In the genomic region with DNA sequence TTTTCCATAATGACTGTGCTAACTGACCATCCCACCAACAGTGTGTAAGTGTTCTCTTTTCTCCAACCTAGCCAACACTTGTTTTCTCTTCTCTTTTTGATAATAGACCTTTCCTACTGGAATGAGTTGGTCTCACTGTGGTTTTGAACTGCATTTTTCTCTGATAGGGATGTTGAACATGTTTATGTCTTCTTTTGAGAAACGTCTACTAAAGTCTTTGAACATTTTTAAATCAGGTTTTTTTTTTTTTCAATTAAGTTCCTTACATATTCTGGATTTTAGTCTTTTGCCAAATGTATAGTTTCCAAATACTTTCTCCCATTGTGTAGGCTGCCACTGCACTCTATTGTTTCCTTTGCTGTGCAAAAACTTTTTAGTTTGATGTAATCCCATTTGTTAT, we compare ENCODE assay signal across 20 cellular contexts.
DNase-seq lines count a peak whose midpoint lies in the region; ATAC-seq and TF ChIP-seq lines count a peak whose summit lies in the region.
"Had no signal": no experiment of that assay in that cellular context is flagged by ENCODE, and none has a peak within 500 bp of the region (broad histone marks: within the 10 kb centered on the region; RNA-seq: fewer than 3 reads in every experiment).

No MANE protein-coding gene starts in this region.

- H3K27ac ChIP-seq in coronary artery = no peak overlapping the region
- H3K27ac ChIP-seq: 22Rv1; BLaER1 treated with 17β-estradiol and CSF1 and Interleukin-3, amounts not matched to agents 10 nM and 100 nM; GM23248 had no signal

- ATAC-seq in HG03342 (IDR thresholded peaks at IDR 0.05; ENCODE audit: unreplicated experiment) = no peak
- ATAC-seq in HG03280 (IDR thresholded peaks at IDR 0.05; ENCODE audit: unreplicated experiment) = no peak
- ATAC-seq in GM18502 (IDR thresholded peaks at IDR 0.05; ENCODE audit: poor library complexity, unreplicated experiment) = no peak

- TF ChIP-seq CTCF in AG10803 (conservative IDR thresholded peaks at IDR 0.05; ENCODE audit: low read length) (no peak), astrocyte of the cerebellum (IDR thresholded peaks at IDR 0.05; ENCODE audit: low read depth, low read length, missing control alignments) (no peak), choroid plexus epithelial cell (conservative IDR thresholded peaks at IDR 0.05; ENCODE audit: low read depth, low read length) (no peak), coronary artery (IDR thresholded peaks at IDR 0.05) (no peak)

- H3K4me3 ChIP-seq in AG10803 (ENCODE audit: low read length) = no peak overlapping the region
- H3K4me3 ChIP-seq in astrocyte of the cerebellum (ENCODE audit: low read depth, low read length) = no peak overlapping the region
- H3K4me3 ChIP-seq in choroid plexus epithelial cell (ENCODE audit: low read depth, low read length) = no peak overlapping the region
- H3K4me3 ChIP-seq in coronary artery = no peak overlapping the region
- H3K4me3 ChIP-seq: BLaER1 treated with 17β-estradiol and CSF1 and Interleukin-3, amounts not matched to agents 10 nM and 100 nM; GM23248 had no signal

- in situ Hi-C loops in astrocyte of the cerebellum (cut with HindIII; ENCODE audit: low sequenced_read_pairs) = no loop called here

- DNase-seq in AG10803 (ENCODE audit: low read depth) = peak; percentile 6
- DNase-seq in astrocyte of the cerebellum (ENCODE audit: low read depth) = peak; percentile 6
- peak; percentile 7 for DNase-seq in choroid plexus epithelial cell (ENCODE audit: low read depth)
- peak; percentile 24 for DNase-seq in iris pigment epithelial cell (ENCODE audit: low read depth)
- DNase-seq in coronary artery (ENCODE audit: low spot score) = no peak
- DNase-seq: AML-193; BE2C; Calu3; CD4-positive, alpha-beta memory T cell; COR-L47; DMS153; DND-41; GM23248; H7; HCEC 1CT had no signal
